ENCODE assay signal across 7 cellular contexts in genomic region chr2:75057150-75057549, GRCh38.
A peak's percentile ranks its signal among the peaks of the same experiment; 100 is the strongest.
DNase-seq lines count a peak whose midpoint lies in the region; ATAC-seq, FAIRE-seq and TF ChIP-seq lines count a peak whose summit lies in the region.
"Not testable (repeated sequence)": the region's sequence is repeated elsewhere in the genome, so short reads cannot be mapped to it uniquely, and the experiment has no call there.

No MANE protein-coding gene starts in this region.

- not testable (repeated sequence) for H3K23ac ChIP-seq in H9 (ENCODE audit: insufficient read length, low read depth, low read length)

- CTCF ChIA-PET in GM12878 (lab: Yijun Ruan, JAX), result interaction anchor here (1.1 to 7.1 kb wide), 8 partner anchors 9 to 571 kb away, joined by 3 to 114 read pairs (median 7); no protein-coding TSS in a partner anchor

- not testable (repeated sequence) for BruUV-seq in GM12878 (replicated peaks; lab: Mats Ljungman, UMichigan)

- H3K27ac Mint-ChIP-seq in H9 (peak overlapping the region in 1 of 3 experiments; percentile 99; a peak in 3 of 7 replicates), endodermal cell (peak overlapping the region; percentile 90), nephron progenitor cell (peak overlapping the region; percentile 26)

- not testable (repeated sequence) for H3K9ac ChIP-seq in H9 (ENCODE audit: extremely low read depth, insufficient read length, low read length); GM12878 (ENCODE audit: control insufficient read depth, insufficient read depth, low read length); endodermal cell (ENCODE audit: extremely low read depth, low read length, poor library complexity, severe bottlenecking)
- H3K9ac ChIP-seq in HUES6 (ENCODE audit: low read length) (peak overlapping the region; percentile 81), iPS-20b (ENCODE audit: low read depth, low read length) (peak overlapping the region; percentile 68; the same call in 1 of the 2 replicates)

- not testable (repeated sequence) for H3K4ac ChIP-seq in H9 (ENCODE audit: low read depth, low read length)

- H3K4me3 ChIP-seq in HUES6 (ENCODE audit: low read depth, low read length) (peak overlapping the region; percentile 21; the same call in 1 of the 2 replicates), iPS-20b (ENCODE audit: low read length) (peak overlapping the region; percentile 32; the same call in 1 of the 2 replicates)
- not testable (repeated sequence) for H3K4me3 ChIP-seq in SJSA1; GM12878; endodermal cell (ENCODE audit: low read length)

- not testable (repeated sequence) for H3K56ac ChIP-seq in H9 (ENCODE audit: insufficient read length, low read depth, low read length)

- peak overlapping the region; percentile 99 for H3K27ac ChIP-seq in H9 (ENCODE audit: insufficient read length, low read depth, low read length)
- H3K27ac ChIP-seq in HUES6 (ENCODE audit: low read depth, low read length), result peak overlapping the region; percentile 92
- peak overlapping the region; percentile 97 for H3K27ac ChIP-seq in SJSA1
- peak overlapping the region; percentile 93 for H3K27ac ChIP-seq in GM12878 (ENCODE audit: control insufficient read depth, insufficient read depth)
- not testable (repeated sequence) for H3K27ac ChIP-seq in endodermal cell (ENCODE audit: low read depth, low read length); iPS-20b (ENCODE audit: low read length)

- H4K20me1 ChIP-seq in H9 (ENCODE audit: control insufficient read depth, insufficient read depth, insufficient read length); GM12878 (ENCODE audit: control insufficient read depth, insufficient read depth): not testable (repeated sequence)

- not testable (repeated sequence) for H3T11ph ChIP-seq in H9 (ENCODE audit: low read length)

- RAD21 ChIA-PET in GM12878 (lab: Charles Lee; ENCODE audit: unreplicated experiment), result interaction anchor here (0.8 to 8.1 kb wide), 8 partner anchors 7 to 571 kb away, joined by 3 to 56 read pairs (median 5); no protein-coding TSS in a partner anchor

- H3K23me2 ChIP-seq in H9 (ENCODE audit: insufficient read length, low read depth, low read length, poor library complexity, severe bottlenecking), result not testable (repeated sequence)

- H3K18ac ChIP-seq in H9 (ENCODE audit: insufficient read length, low read depth, low read length), result not testable (repeated sequence)

- not testable (repeated sequence) for H3K79me2 ChIP-seq in H9 (ENCODE audit: insufficient read depth, low read length); GM12878 (ENCODE audit: control insufficient read depth, insufficient read depth, low read length)

- no CpG with 5 or more reads among the region's 5 CpGs for WGBS in H9 (ENCODE audit: extremely low coverage, insufficient read length, low lambda C conversion rate)
- 88% methylated on average over 5 of the region's 5 CpGs for WGBS in GM12878 (ENCODE audit: insufficient coverage, insufficient replicate concordance, low lambda C conversion rate, missing lambda C conversion rate)
- WGBS in endodermal cell (ENCODE audit: insufficient coverage in 1 of 2, insufficient read length in 1 of 2), 2 experiments, result 43 to 64% methylated on average over 5 of the region's 5 CpGs

- H3K4me2 ChIP-seq in H9 (ENCODE audit: insufficient read depth, insufficient read length, low read length), result peak overlapping the region; percentile 62
- not testable (repeated sequence) for H3K4me2 ChIP-seq in GM12878 (ENCODE audit: control insufficient read depth, insufficient read depth)

- H2BK120ac ChIP-seq in H9 (ENCODE audit: low read depth, low read length, poor library complexity, severe bottlenecking), result not testable (repeated sequence)

- not testable (repeated sequence) for DNase-seq in H9; SJSA1 (ENCODE audit: low read depth in 1 of 2, low spot score in 2 of 2); GM12878 (ENCODE audit: low read depth, low spot score); nephron progenitor cell
- peak; percentile 76 for DNase-seq in endodermal cell

- H3K9me3 Mint-ChIP-seq in H9, endodermal cell, nephron progenitor cell: not testable (repeated sequence)

- H3K4me1 Mint-ChIP-seq in H9 (peaks cover 52 to 55% of the 10 kb centered on the region in 2 experiments), endodermal cell (peaks cover 44% of the 10 kb centered on the region)
- H3K4me1 Mint-ChIP-seq in nephron progenitor cell, result not testable (repeated sequence)

- H2BK15ac ChIP-seq in H9 (ENCODE audit: low read depth, low read length), result not testable (repeated sequence)

- not testable (repeated sequence) for FAIRE-seq in GM12878 (lab: Jason Lieb, UNC)

- H2BK12ac ChIP-seq in H9 (ENCODE audit: insufficient read length, low read depth, low read length), result not testable (repeated sequence)

- H3K79me1 ChIP-seq in H9 (ENCODE audit: insufficient read depth, low read depth, low read length, poor library complexity, severe bottlenecking), result not testable (repeated sequence)

- POLR2A ChIA-PET in GM12878 (lab: Charles Lee), result interaction anchor here (1.2 to 2.2 kb wide), 3 partner anchors 20 to 375 kb away, joined by 3 to 19 read pairs (median 8); no protein-coding TSS in a partner anchor

- intact Hi-C loops in GM12878 (cut with micrococcal nuclease; ENCODE audit: unreplicated experiment), result loop anchor here (5.0 kb wide), 1 partner anchor 95 kb away; no protein-coding TSS in a partner anchor

- TF ChIP-seq CTCF in H9 (conservative IDR thresholded peaks at IDR 0.05); GM12878 (IDR thresholded peaks at IDR 0.05 in 2 of 3, conservative IDR thresholded peaks at IDR 0.05 in 1 of 3; ENCODE audit: control insufficient read depth in 2 of 3, extremely low read depth in 1 of 3, insufficient read depth in 1 of 3, low read depth in 3 of 3, low read length in 3 of 3); endodermal cell (conservative IDR thresholded peaks at IDR 0.05); nephron progenitor cell (IDR thresholded peaks at IDR 0.05): not testable (repeated sequence)

- H3K4me3 Mint-ChIP-seq in H9, endodermal cell, nephron progenitor cell: not testable (repeated sequence)

- H3K27me3 Mint-ChIP-seq in H9 (ENCODE audit: low read depth) (peaks cover 46% of the 10 kb centered on the region), endodermal cell (ENCODE audit: insufficient read depth) (peaks cover 12% of the 10 kb centered on the region), nephron progenitor cell (ENCODE audit: low read depth, poor library complexity) (peaks cover 22% of the 10 kb centered on the region)

- not testable (repeated sequence) for H3K27me3 ChIP-seq in H9 (ENCODE audit: insufficient read depth, low read length); HUES6 (ENCODE audit: control insufficient read depth, insufficient read depth, low read length); SJSA1 (replicated peaks); GM12878 (replicated peaks in 1 of 2; ENCODE audit: control insufficient read depth in 2 of 2, insufficient read depth in 2 of 2, low read length in 1 of 2); iPS-20b (ENCODE audit: insufficient read depth, low read length)
- H3K27me3 ChIP-seq in endodermal cell (ENCODE audit: control insufficient read depth, insufficient read depth, low read length, poor library complexity, severe bottlenecking), result peaks cover 17% of the 10 kb centered on the region

- not testable (repeated sequence) for TF ChIP-seq RAD21 in GM12878 (IDR thresholded peaks at IDR 0.05; ENCODE audit: insufficient read depth, low read depth, low read length)

- H2BK20ac ChIP-seq in H9 (ENCODE audit: low read depth, low read length, poor library complexity, severe bottlenecking), result not testable (repeated sequence)

- not testable (repeated sequence) for TF ChIP-seq POLR2A in GM12878 (IDR thresholded peaks at IDR 0.05; ENCODE audit: low read depth, low read length)

- H4K8ac ChIP-seq in H9 (replicated peaks; ENCODE audit: insufficient read length, low read depth, low read length), result not testable (repeated sequence)

- in situ Hi-C loops in GM12878 (cut with MboI), result loop anchor here (25.0 kb wide), 1 partner anchor 355 kb away; no protein-coding TSS in a partner anchor

- SMC1A ChIA-PET in GM12878 (lab: Charles Lee; ENCODE audit: uncharacterized antibody, unreplicated experiment), result interaction anchor here (1.0 to 9.4 kb wide), 13 partner anchors 9 to 409 kb away, joined by 3 to 117 read pairs (median 5); no protein-coding TSS in a partner anchor

- H3K14ac ChIP-seq in H9 (ENCODE audit: insufficient read depth, low read length), result not testable (repeated sequence)

- H4K5ac ChIP-seq in H9 (ENCODE audit: insufficient read length, low read depth, low read length), result not testable (repeated sequence)

- not testable (repeated sequence) for H2BK5ac ChIP-seq in H9 (ENCODE audit: insufficient read length, low read length)

- not testable (repeated sequence) for H3K36me3 Mint-ChIP-seq in H9 (ENCODE audit: insufficient read depth in 1 of 3, low read depth in 3 of 3); endodermal cell (ENCODE audit: low read depth); nephron progenitor cell (ENCODE audit: low read depth)

- not testable (repeated sequence) for H2AFZ ChIP-seq in H9 (ENCODE audit: low read length); GM12878 (ENCODE audit: control insufficient read depth, low read depth, low read length)

- H2AK5ac ChIP-seq in H9 (ENCODE audit: insufficient read length, low read length), result not testable (repeated sequence)

- TF ChIP-seq EP300 in GM12878 (IDR thresholded peaks at IDR 0.05; ENCODE audit: borderline replicate concordance in 1 of 2, control insufficient read depth in 1 of 2, low read depth in 2 of 2, low read length in 2 of 2), result not testable (repeated sequence)

- not testable (repeated sequence) for ATAC-seq in GM12878

- not testable (repeated sequence) for H3K36me3 ChIP-seq in HUES6 (ENCODE audit: control insufficient read depth, insufficient read depth, low read length); SJSA1; GM12878 (ENCODE audit: control insufficient read depth in 2 of 2, insufficient read depth in 2 of 2, low read length in 1 of 2); endodermal cell (ENCODE audit: control insufficient read depth, insufficient read depth, low read length); iPS-20b (ENCODE audit: insufficient read depth, low read depth, low read length)

- H3K9me3 ChIP-seq in H9 (ENCODE audit: control insufficient read depth, low read depth, low read length); HUES6 (ENCODE audit: control insufficient read depth, insufficient read depth, low read depth, low read length); SJSA1 (replicated peaks); GM12878 (replicated peaks; ENCODE audit: control insufficient read depth, insufficient read depth, low read length); endodermal cell (ENCODE audit: control insufficient read depth, low read length); iPS-20b (ENCODE audit: insufficient read depth, low read depth, low read length): not testable (repeated sequence)

- not testable (repeated sequence) for H4K91ac ChIP-seq in H9 (ENCODE audit: insufficient read length, low read depth, low read length)

- peaks cover 20% of the 10 kb centered on the region; the same call in 1 of the 2 replicates for H3K4me1 ChIP-seq in H9 (ENCODE audit: insufficient read depth, low read length)
- H3K4me1 ChIP-seq in HUES6 (ENCODE audit: control insufficient read depth, insufficient read depth, low read length), result peaks cover 57% of the 10 kb centered on the region
- peaks cover 37% of the 10 kb centered on the region for H3K4me1 ChIP-seq in SJSA1 (replicated peaks)
- H3K4me1 ChIP-seq in GM12878 (ENCODE audit: control insufficient read depth, insufficient read depth, low read length), result peaks cover 31% of the 10 kb centered on the region
- not testable (repeated sequence) for H3K4me1 ChIP-seq in endodermal cell (ENCODE audit: control insufficient read depth, insufficient read depth, low read length)
- peaks cover 26% of the 10 kb centered on the region for H3K4me1 ChIP-seq in iPS-20b (ENCODE audit: insufficient read depth, low read length)
